In genomic region chr19:10789876-10790275, GRCh38 we compare ENCODE assay signal across 38 cellular contexts. TPM values are rescaled to one million over a fixed set of nuclear protein-coding genes. Genes with fewer than 3 reads are reported as not detected.
"Had no signal": no experiment of that assay in that cellular context is flagged by ENCODE, and none has a peak within 500 bp of the region (broad histone marks: within the 10 kb centered on the region; RNA-seq: fewer than 3 reads in every experiment).

No MANE protein-coding gene starts in this region.

- H3K27ac ChIP-seq: ascending aorta, cardiac muscle cell, VCaP had no signal

- H3K27me3 Mint-ChIP-seq: activated B cell treated with CpG ODN at 0.5 μM for 24 hours; activated CD4-positive, alpha-beta memory T cell treated with anti-CD3 and anti-CD28 coated beads for 36 hours; activated CD4-positive, alpha-beta T cell treated with anti-CD3 and anti-CD28 coated beads, Interleukin-2, amount 10 ng/mL, durations not matched to agents 24 days and 14 days; activated CD8-positive, alpha-beta T cell treated with anti-CD3 and anti-CD28 coated beads for 36 hours; activated naive CD4-positive, alpha-beta T cell treated with anti-CD3 and anti-CD28 coated beads, Interleukin-2, amount 10 ng/mL, durations not matched to agents 7 days and 5 days; activated naive CD4-positive, alpha-beta T cell treated with anti-CD3 and anti-CD28 coated beads, Interleukin-2, amount 50 U/mL, for 24 hours; activated naive CD8-positive, alpha-beta T cell; activated naive CD8-positive, alpha-beta T cell treated with anti-CD3 and anti-CD28 coated beads, Interleukin-2, amount 10 ng/mL, durations not matched to agents 7 days and 5 days; activated naive CD8-positive, alpha-beta T cell treated with anti-CD3 and anti-CD28 coated beads, Interleukin-2, amount 50 U/mL, for 24 hours; activated T-helper 17 cell treated with anti-CD3 and anti-CD28 coated beads, Interleukin-2, amount 50 U/mL, for 72 hours; central memory CD8-positive, alpha-beta T cell had no signal

- DNase-seq: activated B cell treated with CpG ODN at 0.5 μM for 24 hours; activated CD4-positive, alpha-beta memory T cell treated with anti-CD3 and anti-CD28 coated beads for 36 hours; activated CD4-positive, alpha-beta T cell treated with anti-CD3 and anti-CD28 coated beads for 4 hours; activated CD4-positive, alpha-beta T cell treated with anti-CD3 and anti-CD28 coated beads, Interleukin-2, amount 10 ng/mL, durations not matched to agents 24 days and 14 days; activated CD4-positive, alpha-beta T cell treated with anti-CD3 and anti-CD28 coated beads, Interleukin-2, amount 50 U/mL, for 1 hour; activated CD4-positive, alpha-beta T cell treated with anti-CD3 and anti-CD28 coated beads, Interleukin-2, amount 50 U/mL, for 4 hours; activated CD4-positive, CD25-positive, alpha-beta regulatory T cell treated with anti-CD3 and anti-CD28 coated beads, Interleukin-2, amount 50 U/mL, for 72 hours; activated CD8-positive, alpha-beta memory T cell treated with anti-CD3 and anti-CD28 coated beads, Interleukin-2, amount 50 U/mL, for 4 hours; activated CD8-positive, alpha-beta T cell treated with anti-CD3 and anti-CD28 coated beads for 36 hours; activated effector memory CD4-positive, alpha-beta T cell treated with anti-CD3 and anti-CD28 coated beads, Interleukin-2, amount 50 U/mL, for 16 hours; activated naive CD4-positive, alpha-beta T cell treated with anti-CD3 and anti-CD28 coated beads, Interleukin-2, amount 10 ng/mL, durations not matched to agents 7 days and 5 days; activated naive CD4-positive, alpha-beta T cell treated with Interleukin-2 at 50 U/mL for 16 hours; activated naive CD8-positive, alpha-beta T cell treated with anti-CD3 and anti-CD28 coated beads, Interleukin-2, amount 10 ng/mL, durations not matched to agents 7 days and 5 days; activated naive CD8-positive, alpha-beta T cell treated with anti-CD3 and anti-CD28 coated beads, Interleukin-2, amount 50 U/mL, for 24 hours; activated T-cell treated with anti-CD3 and anti-CD28 coated beads for 4 hours; activated T-cell treated with anti-CD3 and anti-CD28 coated beads, Interleukin-2, amount 50 U/mL, for 1 hour; activated T-cell treated with anti-CD3 and anti-CD28 coated beads, Interleukin-2, amount 50 U/mL, for 4 hours; activated T-cell treated with anti-CD3 and anti-CD28 coated beads, Interleukin-2, amount 50 U/mL, for 72 hours; amygdala; anterior cingulate cortex; caudate nucleus; cerebellar nuclear complex; T-helper 1 cell; T-helper 2 cell; T-helper 9 cell had no signal

- H3K36me3 Mint-ChIP-seq: activated naive CD8-positive, alpha-beta T cell had no signal

- H3K27ac Mint-ChIP-seq: activated B cell treated with CpG ODN at 0.5 μM for 24 hours; activated CD4-positive, alpha-beta memory T cell treated with anti-CD3 and anti-CD28 coated beads for 36 hours; activated CD4-positive, alpha-beta T cell treated with anti-CD3 and anti-CD28 coated beads, Interleukin-2, amount 10 ng/mL, durations not matched to agents 24 days and 14 days; activated CD8-positive, alpha-beta T cell treated with anti-CD3 and anti-CD28 coated beads for 36 hours; activated naive CD4-positive, alpha-beta T cell treated with anti-CD3 and anti-CD28 coated beads, Interleukin-2, amount 10 ng/mL, durations not matched to agents 7 days and 5 days; activated naive CD4-positive, alpha-beta T cell treated with anti-CD3 and anti-CD28 coated beads, Interleukin-2, amount 50 U/mL, for 24 hours; activated naive CD8-positive, alpha-beta T cell; activated naive CD8-positive, alpha-beta T cell treated with anti-CD3 and anti-CD28 coated beads, Interleukin-2, amount 10 ng/mL, durations not matched to agents 7 days and 5 days; activated naive CD8-positive, alpha-beta T cell treated with anti-CD3 and anti-CD28 coated beads, Interleukin-2, amount 50 U/mL, for 24 hours; activated T-cell treated with anti-CD3 and anti-CD28 coated beads, Interleukin-2, amount 50 U/mL, for 72 hours; activated T-helper 1 cell treated with anti-CD3 and anti-CD28 coated beads, Interleukin-12 subunit alpha, Interleukin-12 subunit beta, Interleukin-2, Interleukin-4 antibody, amounts not matched to agents 30 ng/mL and 10 ng/mL and 1 ng/mL, durations not matched to agents 14 hours and 24 hours and 36 hours; activated T-helper 17 cell treated with anti-CD3 and anti-CD28 coated beads, Interleukin-2, amount 50 U/mL, for 72 hours; brain; T-helper 1 cell treated with Interleukin-12 subunit alpha and Interleukin-12 subunit beta and Interleukin-4 antibody, amounts not matched to agents 30 μg/mL and 1 μg/mL, for 36 hours; T-helper 2 cell treated with Interferon-gamma antibody and Interleukin-4, amounts not matched to agents 5 μg/mL and 100 μg/mL, for 36 hours had no signal

- H3K4me1 ChIP-seq: ascending aorta had no signal

- FAIRE-seq: bronchial epithelial cell, TTC549 had no signal

- H3K4me1 Mint-ChIP-seq: activated naive CD4-positive, alpha-beta T cell treated with anti-CD3 and anti-CD28 coated beads, Interleukin-2, amount 10 ng/mL, durations not matched to agents 7 days and 5 days; activated naive CD4-positive, alpha-beta T cell treated with anti-CD3 and anti-CD28 coated beads, Interleukin-2, amount 50 U/mL, for 24 hours; activated naive CD8-positive, alpha-beta T cell treated with anti-CD3 and anti-CD28 coated beads, Interleukin-2, amount 50 U/mL, for 24 hours; activated T-helper 17 cell treated with anti-CD3 and anti-CD28 coated beads, Interleukin-2, amount 50 U/mL, for 72 hours; brain had no signal

- H3K9me3 ChIP-seq: ascending aorta had no signal

- H3K27me3 ChIP-seq: ascending aorta, cardiac muscle cell had no signal

- ATAC-seq: activated CD8-positive, alpha-beta T cell treated with anti-CD3 and anti-CD28 coated beads for 36 hours; activated naive CD8-positive, alpha-beta T cell treated with anti-CD3 and anti-CD28 coated beads, Interleukin-2, amount 50 U/mL, for 24 hours; activated T-cell treated with anti-CD3 and anti-CD28 coated beads, Interleukin-2, amount 50 U/mL, for 4 hours; activated T-cell treated with anti-CD3 and anti-CD28 coated beads, Interleukin-2, amount 50 U/mL, for 72 hours; activated T-helper 17 cell treated with anti-CD3 and anti-CD28 coated beads, Interleukin-2, amount 50 U/mL, for 72 hours had no signal

- H3K9me3 Mint-ChIP-seq: activated B cell treated with CpG ODN at 0.5 μM for 24 hours; activated CD4-positive, alpha-beta memory T cell treated with anti-CD3 and anti-CD28 coated beads for 36 hours; activated CD4-positive, alpha-beta T cell treated with anti-CD3 and anti-CD28 coated beads, Interleukin-2, amount 10 ng/mL, durations not matched to agents 24 days and 14 days; activated CD8-positive, alpha-beta T cell treated with anti-CD3 and anti-CD28 coated beads for 36 hours; activated naive CD4-positive, alpha-beta T cell treated with anti-CD3 and anti-CD28 coated beads, Interleukin-2, amount 10 ng/mL, durations not matched to agents 7 days and 5 days; activated naive CD4-positive, alpha-beta T cell treated with anti-CD3 and anti-CD28 coated beads, Interleukin-2, amount 50 U/mL, for 24 hours; activated naive CD8-positive, alpha-beta T cell treated with anti-CD3 and anti-CD28 coated beads, Interleukin-2, amount 10 ng/mL, durations not matched to agents 7 days and 5 days; activated naive CD8-positive, alpha-beta T cell treated with anti-CD3 and anti-CD28 coated beads, Interleukin-2, amount 50 U/mL, for 24 hours; activated T-cell treated with anti-CD3 and anti-CD28 coated beads, Interleukin-2, amount 50 U/mL, for 4 hours; activated T-cell treated with anti-CD3 and anti-CD28 coated beads, Interleukin-2, amount 50 U/mL, for 72 hours; activated T-helper 1 cell treated with anti-CD3 and anti-CD28 coated beads, Interleukin-12 subunit alpha, Interleukin-12 subunit beta, Interleukin-2, Interleukin-4 antibody, amounts not matched to agents 30 ng/mL and 10 ng/mL and 1 ng/mL, durations not matched to agents 14 hours and 24 hours and 36 hours; activated T-helper 17 cell treated with anti-CD3 and anti-CD28 coated beads, Interleukin-2, amount 50 U/mL, for 72 hours; central memory CD8-positive, alpha-beta T cell; T-helper 1 cell treated with Interleukin-12 subunit alpha and Interleukin-12 subunit beta and Interleukin-4 antibody, amounts not matched to agents 30 μg/mL and 1 μg/mL, for 36 hours; T-helper 2 cell treated with Interferon-gamma antibody and Interleukin-4, amounts not matched to agents 5 μg/mL and 100 μg/mL, for 36 hours had no signal

- H3K4me3 ChIP-seq: ascending aorta, cardiac muscle cell had no signal

- H3K4me3 Mint-ChIP-seq: activated B cell treated with CpG ODN at 0.5 μM for 24 hours; activated CD4-positive, alpha-beta memory T cell treated with anti-CD3 and anti-CD28 coated beads for 36 hours; activated CD4-positive, alpha-beta T cell treated with anti-CD3 and anti-CD28 coated beads, Interleukin-2, amount 10 ng/mL, durations not matched to agents 24 days and 14 days; activated CD8-positive, alpha-beta T cell treated with anti-CD3 and anti-CD28 coated beads for 36 hours; activated naive CD4-positive, alpha-beta T cell treated with anti-CD3 and anti-CD28 coated beads, Interleukin-2, amount 10 ng/mL, durations not matched to agents 7 days and 5 days; activated naive CD4-positive, alpha-beta T cell treated with anti-CD3 and anti-CD28 coated beads, Interleukin-2, amount 50 U/mL, for 24 hours; activated naive CD8-positive, alpha-beta T cell; activated naive CD8-positive, alpha-beta T cell treated with anti-CD3 and anti-CD28 coated beads, Interleukin-2, amount 10 ng/mL, durations not matched to agents 7 days and 5 days; activated naive CD8-positive, alpha-beta T cell treated with anti-CD3 and anti-CD28 coated beads, Interleukin-2, amount 50 U/mL, for 24 hours; activated T-cell treated with anti-CD3 and anti-CD28 coated beads, Interleukin-2, amount 50 U/mL, for 4 hours; activated T-cell treated with anti-CD3 and anti-CD28 coated beads, Interleukin-2, amount 50 U/mL, for 72 hours; activated T-helper 1 cell treated with anti-CD3 and anti-CD28 coated beads, Interleukin-12 subunit alpha, Interleukin-12 subunit beta, Interleukin-2, Interleukin-4 antibody, amounts not matched to agents 30 ng/mL and 10 ng/mL and 1 ng/mL, durations not matched to agents 14 hours and 24 hours and 36 hours; activated T-helper 17 cell treated with anti-CD3 and anti-CD28 coated beads, Interleukin-2, amount 50 U/mL, for 72 hours; brain; central memory CD8-positive, alpha-beta T cell; T-helper 1 cell treated with Interleukin-12 subunit alpha and Interleukin-12 subunit beta and Interleukin-4 antibody, amounts not matched to agents 30 μg/mL and 1 μg/mL, for 36 hours; T-helper 2 cell treated with Interferon-gamma antibody and Interleukin-4, amounts not matched to agents 5 μg/mL and 100 μg/mL, for 36 hours had no signal

RNA-seq across cellular contexts. Expression of gene C19orf38, which starts 58.3 kb away (rescaled TPM):
- total RNA-seq: ascending aorta had no signal
